In genomic region chr2:173999272-173999671, GRCh38 we compare ENCODE assay signal across 18 cellular contexts. TPM values are rescaled to one million over a fixed set of nuclear protein-coding genes. Genes with fewer than 3 reads are reported as not detected.
DNase-seq lines count a peak whose midpoint lies in the region; ATAC-seq, FAIRE-seq and TF ChIP-seq lines count a peak whose summit lies in the region.
"Had no signal": no experiment of that assay in that cellular context is flagged by ENCODE, and none has a peak within 500 bp of the region (broad histone marks: within the 10 kb centered on the region; RNA-seq: fewer than 3 reads in every experiment).

No MANE protein-coding gene starts in this region.

- no peak for TF ChIP-seq EP300 in H1 (IDR thresholded peaks at IDR 0.05; ENCODE audit: borderline replicate concordance in 1 of 2, low read depth in 2 of 2, low read length in 2 of 2)

- H3K9ac ChIP-seq in H1 (replicated peaks in 1 of 4; ENCODE audit: extremely low read depth in 1 of 4, low read depth in 3 of 4, low read length in 3 of 4) = no peak overlapping the region
- H3K9ac ChIP-seq: GM23248, neural progenitor cell had no signal

- no peak overlapping the region for H3K4ac ChIP-seq in H1 (replicated peaks; ENCODE audit: insufficient read length, low read depth, low read length)

- H3K27ac ChIP-seq in H1 (ENCODE audit: low read depth, low read length) (no peak overlapping the region), tibial artery (peak overlapping the region; percentile 75 to 77)
- H3K27ac ChIP-seq: GM23248, neural progenitor cell had no signal

- no peaks in the 10 kb centered on the region for H3K9me3 ChIP-seq in T-helper 17 cell (ENCODE audit: control insufficient read depth, low read length, poor library complexity, severe bottlenecking)
- no peaks in the 10 kb centered on the region; a peak in 1 of 4 replicates for H3K9me3 ChIP-seq in H1 (ENCODE audit: insufficient read depth in 2 of 2, low read depth in 1 of 2, low read length in 1 of 2)
- H3K9me3 ChIP-seq in tibial artery = no peaks in the 10 kb centered on the region
- H3K9me3 ChIP-seq: BE2C had no signal

- peak overlapping the region; percentile 14 for H3K27ac Mint-ChIP-seq in T-helper 17 cell
- peak overlapping the region in 2 of 3 experiments; percentile 30 to 89 for H3K27ac Mint-ChIP-seq in nephron
- H3K27ac Mint-ChIP-seq: activated CD4-positive, alpha-beta T cell treated with anti-CD3 and anti-CD28 coated beads, Interleukin-2, amount 10 ng/mL, durations not matched to agents 24 days and 14 days; activated naive CD4-positive, alpha-beta T cell treated with anti-CD3 and anti-CD28 coated beads for 36 hours; neural progenitor cell had no signal

- H2BK5ac ChIP-seq in H1 (ENCODE audit: low read depth, low read length) = no peak overlapping the region

- DNase-seq in T-helper 17 cell (no peak), H1 (ENCODE audit: low read depth in 1 of 2, low spot score in 2 of 2) (no peak), tibial artery (peak; percentile 57 to 90), COR-L47 (lab: John Stamatoyannopoulos, UW) (no peak), iPS-NIHi11 (ENCODE audit: low spot score) (no peak)
- DNase-seq: activated CD4-positive, alpha-beta T cell treated with anti-CD3 and anti-CD28 coated beads, Interleukin-2, amount 10 ng/mL, durations not matched to agents 24 days and 14 days; activated naive CD4-positive, alpha-beta T cell treated with anti-CD3 and anti-CD28 coated beads for 36 hours; BE2C; GM23248; NCI-H187; NCI-H510A treated with DMSO at 0.1 percent for 48 hours; stimulated activated CD4-positive, alpha-beta T cell treated with anti-CD3 and anti-CD28 coated beads, Interleukin-1b, Interleukin-23, amount 100 ng/mL, for 48 hours had no signal

- ATAC-seq in T-helper 17 cell (no peak), GM19397 (IDR thresholded peaks at IDR 0.05; ENCODE audit: unreplicated experiment) (no peak)
- ATAC-seq: sciatic nerve had no signal

- H3K56ac ChIP-seq in H1 (replicated peaks; ENCODE audit: insufficient read length, low read depth, low read length) = no peak overlapping the region

- H2BK12ac ChIP-seq in H1 (ENCODE audit: low read depth, low read length) = no peak overlapping the region

- no peak overlapping the region for H3K23ac ChIP-seq in H1 (ENCODE audit: insufficient read length)

- no peaks in the 10 kb centered on the region for H3K79me1 ChIP-seq in H1 (ENCODE audit: low read depth, low read length)

- H4K5ac ChIP-seq in H1 (ENCODE audit: insufficient read length, low read depth, low read length) = no peak overlapping the region

- FAIRE-seq in H1 (lab: Jason Lieb, UNC) = no peak
- FAIRE-seq: bronchial epithelial cell, islet of Langerhans had no signal

- no peak for TF ChIP-seq POLR2A in H1 (IDR thresholded peaks at IDR 0.05; ENCODE audit: control extremely low read depth in 1 of 2, low read depth in 2 of 2, low read length in 2 of 2)

- 0 out of 2 replicates have a peak overlapping the region, but pooled peaks have one; percentile 38 for H2AFZ ChIP-seq in H1 (ENCODE audit: low read length)
- H2AFZ ChIP-seq: GM23248, neural progenitor cell had no signal

- H3K14ac ChIP-seq in H1 (ENCODE audit: insufficient read length) = no peak overlapping the region

- H3K36me3 ChIP-seq in H1 (ENCODE audit: control insufficient read depth in 2 of 4, insufficient read depth in 4 of 4, low read length in 3 of 4) (no peaks in the 10 kb centered on the region), tibial artery (no peaks in the 10 kb centered on the region)
- H3K36me3 ChIP-seq: BE2C, neural progenitor cell had no signal

- H3K27me3 ChIP-seq in H1 (replicated peaks in 1 of 4; ENCODE audit: control insufficient read depth in 3 of 4, extremely low read depth in 1 of 4, insufficient read depth in 3 of 4, low read length in 3 of 4) (no peaks in the 10 kb centered on the region; a peak in 1 of 7 replicates), tibial artery (no peaks in the 10 kb centered on the region)
- H3K27me3 ChIP-seq: BE2C, neural progenitor cell had no signal

- H3K23me2 ChIP-seq in H1 (ENCODE audit: low read depth, low read length) = no peaks in the 10 kb centered on the region

- H3K36me3 Mint-ChIP-seq in T-helper 17 cell (ENCODE audit: low read depth) = peaks cover 5% of the 10 kb centered on the region
- H3K36me3 Mint-ChIP-seq in nephron (ENCODE audit: low read depth) = no peaks in the 10 kb centered on the region
- H3K36me3 Mint-ChIP-seq: neural progenitor cell had no signal

- H4K8ac ChIP-seq in H1 (ENCODE audit: extremely low read depth, insufficient read depth, low read length) = no peak overlapping the region; the same call in 1 of the 2 replicates

- TF ChIP-seq RAD21 in H1 (IDR thresholded peaks at IDR 0.05 in 1 of 2, conservative IDR thresholded peaks at IDR 0.05 in 1 of 2; ENCODE audit: low read depth in 2 of 2, low read length in 2 of 2) = no peak

- intact Hi-C loops in tibial artery (cut with DNase I; ENCODE audit: low total_unique reads) = no loop called here

- no peaks in the 10 kb centered on the region; a peak in 1 of 4 replicates for H3K79me2 ChIP-seq in H1 (ENCODE audit: control insufficient read depth in 1 of 2, insufficient read depth in 2 of 2, low read length in 2 of 2)

- TF ChIP-seq CTCF in H1 (IDR thresholded peaks at IDR 0.05; ENCODE audit: control extremely low read depth in 1 of 3, insufficient read depth in 1 of 3, low read depth in 1 of 3, low read length in 3 of 3) (no peak), nephron (IDR thresholded peaks at IDR 0.05; ENCODE audit: unreplicated experiment in 3 of 3) (no peak), tibial artery (IDR thresholded peaks at IDR 0.05) (no peak)

- H3K27me3 Mint-ChIP-seq in T-helper 17 cell = peaks cover 19% of the 10 kb centered on the region
- no peaks in the 10 kb centered on the region for H3K27me3 Mint-ChIP-seq in nephron (ENCODE audit: low read depth)

- H2AK5ac ChIP-seq in H1 (ENCODE audit: low read depth, low read length) = no peak overlapping the region

- H3K18ac ChIP-seq in H1 (ENCODE audit: extremely low read depth, low read length) = no peak overlapping the region

- H3K4me3 Mint-ChIP-seq in T-helper 17 cell (no peak overlapping the region), nephron (no peak overlapping the region)
- H3K4me3 Mint-ChIP-seq: activated CD4-positive, alpha-beta T cell treated with anti-CD3 and anti-CD28 coated beads, Interleukin-2, amount 10 ng/mL, durations not matched to agents 24 days and 14 days; activated naive CD4-positive, alpha-beta T cell treated with anti-CD3 and anti-CD28 coated beads for 36 hours; neural progenitor cell had no signal

- no peak overlapping the region for H2BK15ac ChIP-seq in H1 (ENCODE audit: low read length)

- no peaks in the 10 kb centered on the region for H3K9me3 Mint-ChIP-seq in nephron
- H3K9me3 Mint-ChIP-seq: activated CD4-positive, alpha-beta T cell treated with anti-CD3 and anti-CD28 coated beads, Interleukin-2, amount 10 ng/mL, durations not matched to agents 24 days and 14 days; activated naive CD4-positive, alpha-beta T cell treated with anti-CD3 and anti-CD28 coated beads for 36 hours; neural progenitor cell had no signal

- no peaks in the 10 kb centered on the region for H4K20me1 ChIP-seq in H1 (replicated peaks in 1 of 2; ENCODE audit: control insufficient read depth in 1 of 2, insufficient read depth in 2 of 2, low read length in 2 of 2)

- CTCF ChIA-PET in H1 (lab: Charles Lee; ENCODE audit: partially characterized antibody) = interaction anchor here (0.9 to 3.0 kb wide), 6 partner anchors 8 to 57 kb away, joined by 3 to 12 read pairs (median 4); no protein-coding TSS in a partner anchor

- no peak overlapping the region for H2BK120ac ChIP-seq in H1 (replicated peaks; ENCODE audit: low read depth, low read length)

- H3K4me1 ChIP-seq in H1 (replicated peaks in 1 of 4; ENCODE audit: control insufficient read depth in 3 of 4, insufficient read depth in 4 of 4, low read length in 3 of 4) (no peaks in the 10 kb centered on the region), tibial artery (peaks cover 0 to 53% (median 35%) of the 10 kb centered on the region in 4 donors)
- H3K4me1 ChIP-seq: BE2C, neural progenitor cell had no signal

- H3K4me1 Mint-ChIP-seq in T-helper 17 cell (peaks cover 3% of the 10 kb centered on the region), nephron (peaks cover 42% of the 10 kb centered on the region)
- H3K4me1 Mint-ChIP-seq: neural progenitor cell had no signal

- no peak overlapping the region for H4K91ac ChIP-seq in H1 (replicated peaks; ENCODE audit: insufficient read length, low read length)

- WGBS in H1 (ENCODE audit: extremely low coverage in 1 of 2, insufficient coverage in 1 of 2, insufficient read length in 1 of 2, insufficient replicate concordance in 2 of 2, low coverage in 1 of 2, low lambda C conversion rate in 2 of 2, missing lambda C conversion rate in 1 of 2), 2 experiments = 80% methylated on average over 6 of the region's 6 CpGs; no CpG with 5 or more reads in 1 of the 2 experiments

- no peak overlapping the region for H3K4me3 ChIP-seq in H1 (ENCODE audit: extremely low read depth in 1 of 4, insufficient read depth in 2 of 4, low read depth in 3 of 4, low read length in 4 of 4)
- no peak overlapping the region for H3K4me3 ChIP-seq in tibial artery
- H3K4me3 ChIP-seq: GM23248, neural progenitor cell had no signal

- H2BK20ac ChIP-seq in H1 (ENCODE audit: low read length) = no peak overlapping the region

- POLR2A ChIA-PET in H1 (lab: Charles Lee; ENCODE audit: partially characterized antibody) = interaction anchor here (1.1 kb wide), 1 partner anchor 14 kb away, joined by 3 read pairs; no protein-coding TSS in a partner anchor

- H3K4me2 ChIP-seq in H1 (ENCODE audit: insufficient read depth in 1 of 2, low read depth in 2 of 2, low read length in 2 of 2) = no peak overlapping the region
- H3K4me2 ChIP-seq: neural progenitor cell had no signal

TF ChIP-seq in H1, 55 proteins besides CTCF, POLR2A, EP300 and RAD21 (continues in another document):
- no peak for TF ChIP-seq TAF1 (IDR thresholded peaks at IDR 0.05; ENCODE audit: low read depth, low read length)
- TF ChIP-seq KDM4A (IDR thresholded peaks at IDR 0.05; ENCODE audit: low read depth, low read length, severe bottlenecking) = no peak
- TF ChIP-seq E2F6 (IDR thresholded peaks at IDR 0.05) = no peak

RNA-seq across cellular contexts. Expression of gene SP3, which starts 34.1 kb away (rescaled TPM):
- total RNA-seq in T-helper 17 cell = 100 to 1,000 TPM; 123 to 155 TPM
- 85.1 and 92.1 TPM in 2 replicates for total RNA-seq in H1 (2021; fragmentation: NEBNext Ultra II Directional; extraction: Animal tissue kit (Norgen Biotek cat#: 25700))
- polyA plus RNA-seq in H1 (2011; rRNA removed) = 20.2 and 31.0 TPM in 2 replicates
- polyA plus RNA-seq in H1 (2011; cell fraction: cytosol; rRNA removed) = 29.7 TPM
- 35.4 TPM for polyA plus RNA-seq in H1 (2011; cell fraction: nucleus; rRNA removed)
- polyA plus RNA-seq in H1 (2012, experiment 1 of 2) = 31.0 to 46.1 TPM (median 39.0 TPM) in 4 replicates
- polyA plus RNA-seq in H1 (2012, experiment 2 of 2) = 2.5 TPM
- 28.3 TPM for polyA plus RNA-seq in H1 (2013, experiment 1 of 2)
- polyA plus RNA-seq in H1 (2013, experiment 2 of 2) = 28.7 TPM
- 119 and 166 TPM in 2 replicates for polyA minus RNA-seq in H1 (2011; rRNA and poly(A)+ RNA removed)
- 54.6 TPM for polyA minus RNA-seq in H1 (2011; cell fraction: cytosol; rRNA and poly(A)+ RNA removed)
- 158 TPM for polyA minus RNA-seq in H1 (2011; cell fraction: nucleus; rRNA and poly(A)+ RNA removed)

Comparison
In these comparisons a context has a peak if more than half of its experiments do, and no peak if none do; other contexts are left out.
1. DNase-seq: peak in tibial artery (2 of 2); none in T-helper 17 cell (0 of 3), H1 (0 of 2), COR-L47 (single experiment) and iPS-NIHi11 (single experiment).